9 cellular contexts compared by ENCODE assay signal in genomic region chr17:28384281-28385036, GRCh38. TPM values are rescaled to one million over a fixed set of nuclear protein-coding genes. Genes with fewer than 3 reads are reported as not detected.
DNase-seq lines count a peak whose midpoint lies in the region; ATAC-seq and TF ChIP-seq lines count a peak whose summit lies in the region.
"Had no signal": no experiment of that assay in that cellular context is flagged by ENCODE, and none has a peak within 500 bp of the region (broad histone marks: within the 10 kb centered on the region; RNA-seq: fewer than 3 reads in every experiment).

No MANE protein-coding gene starts in this region.

- H3K4me3 ChIP-seq in AG10803 (ENCODE audit: low read length), result peak overlapping the region; percentile 38
- peak overlapping the region; percentile 25 for H3K4me3 ChIP-seq in skeletal muscle cell (ENCODE audit: low read depth, low read length)

- DNase-seq in AG10803 (ENCODE audit: low read depth) (peak; percentile 13), NCI-H2196 (lab: John Stamatoyannopoulos, UW; ENCODE audit: unreplicated experiment) (peak; percentile 71), left cardiac atrium (peak; percentile 69), skeletal muscle cell (ENCODE audit: low read depth) (no peak), NCI-H2107 (lab: John Stamatoyannopoulos, UW) (no peak), hippocampal formation (lab: John Stamatoyannopoulos, UW) (no peak)
- peak; percentile 80 for DNase-seq in activated T-cell treated with anti-CD3 and anti-CD28 coated beads, Interleukin-2, amount 50 U/mL, for 24 hours

- peaks cover 29% of the 10 kb centered on the region for H3K4me1 Mint-ChIP-seq in activated T-cell treated with anti-CD3 and anti-CD28 coated beads, Interleukin-2, amount 50 U/mL, for 24 hours (ENCODE audit: low read depth)

- no peaks in the 10 kb centered on the region for H3K27me3 Mint-ChIP-seq in activated T-cell treated with anti-CD3 and anti-CD28 coated beads, Interleukin-2, amount 50 U/mL, for 24 hours

- peak; percentile 60 for ATAC-seq in GM21390 (IDR thresholded peaks at IDR 0.05; ENCODE audit: unreplicated experiment)
- peak; percentile 88 to 92 for ATAC-seq in left cardiac atrium

- H3K27ac Mint-ChIP-seq in activated T-cell treated with anti-CD3 and anti-CD28 coated beads, Interleukin-2, amount 50 U/mL, for 24 hours, result peak overlapping the region; percentile 18

- H3K36me3 Mint-ChIP-seq in activated T-cell treated with anti-CD3 and anti-CD28 coated beads, Interleukin-2, amount 50 U/mL, for 24 hours (ENCODE audit: low read depth), result peaks cover 53% of the 10 kb centered on the region

- TF ChIP-seq CTCF in AG10803 (conservative IDR thresholded peaks at IDR 0.05; ENCODE audit: low read length), result no peak

- intact Hi-C loops in left cardiac atrium (cut with DNase I), result no loop called here

- no peaks in the 10 kb centered on the region for H3K9me3 Mint-ChIP-seq in activated T-cell treated with anti-CD3 and anti-CD28 coated beads, Interleukin-2, amount 50 U/mL, for 24 hours

- peak overlapping the region; percentile 87 for H3K4me3 Mint-ChIP-seq in activated T-cell treated with anti-CD3 and anti-CD28 coated beads, Interleukin-2, amount 50 U/mL, for 24 hours

RNA-seq across cellular contexts. Expression of gene SARM1, which starts 13.0 kb away (rescaled TPM):
- total RNA-seq in left cardiac atrium, result 10 to 100 TPM in 1 of 2 donors, 1 to 10 TPM in 1; 6.1 to 10.3 TPM

RNA-seq across cellular contexts. Expression of gene VTN, which starts 14.4 kb away (rescaled TPM):
- total RNA-seq in left cardiac atrium, result 10 to 100 TPM; 14.3 to 24.3 TPM
- total RNA-seq: Daoy had no signal

RNA-seq across cellular contexts. Expression of gene SEBOX, which starts 19.5 kb away (rescaled TPM):
- not detected for total RNA-seq in left cardiac atrium
- total RNA-seq: Daoy had no signal

RNA-seq across cellular contexts. Expression of gene SLC46A1, which starts 21.6 kb away (rescaled TPM):
- total RNA-seq in left cardiac atrium, result 1 to 10 TPM; 7.0 to 9.9 TPM

RNA-seq across cellular contexts. Expression of gene POLDIP2, which starts 27.1 kb away (rescaled TPM):
- total RNA-seq in left cardiac atrium, result 100 to 1,000 TPM in 1 of 2 donors, 10 to 100 TPM in 1; 96.3 to 107 TPM

Comparison
In these comparisons a context has a peak if more than half of its experiments do, and no peak if none do; other contexts are left out.
1. DNase-seq: peak in AG10803 (single experiment), NCI-H2196 (single experiment), activated T-cell treated with anti-CD3 and anti-CD28 coated beads, Interleukin-2, amount 50 U/mL, for 24 hours (single experiment) and left cardiac atrium (single experiment); none in skeletal muscle cell (single experiment), NCI-H2107 (single experiment) and hippocampal formation (0 of 2).